8 cellular contexts compared by ENCODE assay signal in genomic region chr14:94026886-94027469, GRCh38. TPM values are rescaled to one million over a fixed set of nuclear protein-coding genes. Genes with fewer than 3 reads are reported as not detected.
DNase-seq lines count a peak whose midpoint lies in the region; ATAC-seq and TF ChIP-seq lines count a peak whose summit lies in the region.

No MANE protein-coding gene starts in this region.

- H3K27ac Mint-ChIP-seq in IgD-negative memory B cell = no peak overlapping the region
- peak overlapping the region in 1 of 10 donors; percentile 15 for H3K27ac Mint-ChIP-seq in naive thymus-derived CD8-positive, alpha-beta T cell

- H3K9me3 Mint-ChIP-seq in IgD-negative memory B cell = no peaks in the 10 kb centered on the region
- no peaks in the 10 kb centered on the region for H3K9me3 Mint-ChIP-seq in naive thymus-derived CD8-positive, alpha-beta T cell

- no peaks in the 10 kb centered on the region for H3K79me2 ChIP-seq in ACC112 (ENCODE audit: control insufficient read depth, insufficient read depth, low read length, unreplicated experiment)

- TF ChIP-seq CTCF in coronary artery (IDR thresholded peaks at IDR 0.05) (no peak), RWPE1 (conservative IDR thresholded peaks at IDR 0.05; ENCODE audit: low read depth) (no peak)

- H3K27ac ChIP-seq in ACC112 (ENCODE audit: low read depth, low read length) = no peak overlapping the region
- H3K27ac ChIP-seq in coronary artery = no peak overlapping the region
- H3K27ac ChIP-seq in RWPE1 = no peak overlapping the region

- peaks cover 3% of the 10 kb centered on the region for H3K36me3 Mint-ChIP-seq in IgD-negative memory B cell
- H3K36me3 Mint-ChIP-seq in naive thymus-derived CD8-positive, alpha-beta T cell = no peaks in the 10 kb centered on the region

- no peaks in the 10 kb centered on the region for H3K36me3 ChIP-seq in ACC112 (ENCODE audit: insufficient read depth, low read length)

- ATAC-seq in naive thymus-derived CD8-positive, alpha-beta T cell = no peak
- ATAC-seq in HG02938 (IDR thresholded peaks at IDR 0.05; ENCODE audit: unreplicated experiment) = no peak

- peaks cover 23% of the 10 kb centered on the region for H3K27me3 Mint-ChIP-seq in IgD-negative memory B cell
- peaks cover 0 to 9% (median 0%) of the 10 kb centered on the region in 5 donors for H3K27me3 Mint-ChIP-seq in naive thymus-derived CD8-positive, alpha-beta T cell

- peaks cover 6 to 9% (median 6%) of the 10 kb centered on the region in 3 donors for H3K4me1 Mint-ChIP-seq in IgD-negative memory B cell
- peaks cover 11 to 25% (median 13%) of the 10 kb centered on the region in 4 donors for H3K4me1 Mint-ChIP-seq in naive thymus-derived CD8-positive, alpha-beta T cell

- DNase-seq in coronary artery (ENCODE audit: low spot score) (no peak), AG08396 (ENCODE audit: low spot score) (no peak), RWPE1 (ENCODE audit: low spot score) (no peak), AG20443 (ENCODE audit: low spot score) (no peak)
- DNase-seq in naive thymus-derived CD8-positive, alpha-beta T cell = no peak

- CTCF ChIA-PET in RWPE1 (lab: Yijun Ruan, JAX) = interaction anchor here (1.2 to 1.8 kb wide), 2 partner anchors 9 to 110 kb away, joined by 7 read pairs; no protein-coding TSS in a partner anchor

- H3K4me1 ChIP-seq in ACC112 (ENCODE audit: control insufficient read depth, insufficient read depth, low read length, unreplicated experiment) = no peaks in the 10 kb centered on the region

- H2AFZ ChIP-seq in ACC112 (ENCODE audit: low read length, unreplicated experiment) = peak overlapping the region; percentile 86

- H3K4me3 Mint-ChIP-seq in IgD-negative memory B cell = peak overlapping the region; percentile 34 to 77 (median 64)
- peak overlapping the region; percentile 18 to 78 (median 58) for H3K4me3 Mint-ChIP-seq in naive thymus-derived CD8-positive, alpha-beta T cell

- H3K4me3 ChIP-seq in ACC112 (ENCODE audit: low read depth, low read length) (peak overlapping the region; percentile 79), coronary artery (peak overlapping the region; percentile 85)

- no peaks in the 10 kb centered on the region for H3K27me3 ChIP-seq in ACC112 (ENCODE audit: insufficient read depth, low read length)

- POLR2A ChIA-PET in naive thymus-derived CD8-positive, alpha-beta T cell (lab: Charles Lee) = interaction anchor here (1.3 to 1.9 kb wide), 4 partner anchors 8 to 148 kb away, joined by 3 to 5 read pairs (median 3); partner anchors contain the start of genes DDX24 and IFI27L1
- POLR2A ChIA-PET in RWPE1 (lab: Yijun Ruan, JAX; ENCODE audit: low non-redundant PET) = no interaction called here

RNA-seq across cellular contexts. Expression of gene OTUB2, which starts 0.8 kb away (rescaled TPM):
- polyA plus RNA-seq in IgD-negative memory B cell = 0.19 TPM
- total RNA-seq in naive thymus-derived CD8-positive, alpha-beta T cell = under 1 TPM; 0.16 to 0.22 TPM
- under 1 TPM; 0.10 to 0.23 (median 0.11) TPM for polyA plus RNA-seq in naive thymus-derived CD8-positive, alpha-beta T cell

RNA-seq across cellular contexts. Expression of gene CCDC197, which starts 29.9 kb away (rescaled TPM):
- not detected for polyA plus RNA-seq in IgD-negative memory B cell
- not detected for total RNA-seq in naive thymus-derived CD8-positive, alpha-beta T cell
- polyA plus RNA-seq in naive thymus-derived CD8-positive, alpha-beta T cell = not detected

RNA-seq across cellular contexts. Expression of gene ASB2, which starts 50.6 kb away (rescaled TPM):
- 3.8 TPM for polyA plus RNA-seq in IgD-negative memory B cell
- total RNA-seq in naive thymus-derived CD8-positive, alpha-beta T cell = 1 to 10 TPM; 1.5 to 1.8 TPM
- polyA plus RNA-seq in naive thymus-derived CD8-positive, alpha-beta T cell = 1 to 10 TPM in 1 of 3 donors, not detected in 2; 2.0 TPM

RNA-seq across cellular contexts. Expression of gene DDX24, which starts 54.0 kb away (rescaled TPM):
- polyA plus RNA-seq in IgD-negative memory B cell = 207 TPM
- total RNA-seq in naive thymus-derived CD8-positive, alpha-beta T cell = 100 to 1,000 TPM; 315 to 319 TPM
- polyA plus RNA-seq in naive thymus-derived CD8-positive, alpha-beta T cell = 100 to 1,000 TPM; 185 to 274 (median 244) TPM

RNA-seq across cellular contexts. Expression of gene IFI27L1, which starts 54.1 kb away (rescaled TPM):
- polyA plus RNA-seq in IgD-negative memory B cell = 9.1 TPM
- total RNA-seq in naive thymus-derived CD8-positive, alpha-beta T cell = 1 to 10 TPM; 6.9 to 8.4 TPM
- polyA plus RNA-seq in naive thymus-derived CD8-positive, alpha-beta T cell = 1 to 10 TPM; 4.3 to 7.9 (median 6.6) TPM
